Comparison of ENCODE assay signal across 8 cellular contexts in genomic region chr20:62924567-62925419, GRCh38. TPM values are rescaled to one million over a fixed set of nuclear protein-coding genes. Genes with fewer than 3 reads are reported as not detected.
DNase-seq lines count a peak whose midpoint lies in the region; ATAC-seq, FAIRE-seq and TF ChIP-seq lines count a peak whose summit lies in the region.

No MANE protein-coding gene starts in this region.

- peaks cover 80% of the 10 kb centered on the region for H3K4me1 ChIP-seq in DOHH2 (ENCODE audit: control insufficient read depth, low read length)
- peaks cover 65% of the 10 kb centered on the region for H3K4me1 ChIP-seq in Loucy (ENCODE audit: insufficient read depth, low read length, poor library complexity, severe bottlenecking)
- peaks cover 38 to 54% of the 10 kb centered on the region in 2 donors for H3K4me1 ChIP-seq in kidney (ENCODE audit: control insufficient read depth in 1 of 2, insufficient read depth in 1 of 2, low read depth in 1 of 2, low read length in 2 of 2)
- peaks cover 86% of the 10 kb centered on the region for H3K4me1 ChIP-seq in suprapubic skin

- WGBS in suprapubic skin: 11% methylated on average over 15 of the region's 15 CpGs

- peaks cover 17% of the 10 kb centered on the region for H3F3A ChIP-seq in DOHH2 (ENCODE audit: control insufficient read depth, insufficient read depth)
- peaks cover 8% of the 10 kb centered on the region; the same call in 1 of the 2 replicates for H3F3A ChIP-seq in Loucy (ENCODE audit: low read depth)

- H3K27ac ChIP-seq in DOHH2 (ENCODE audit: low read depth, low read length): peak overlapping the region; percentile 81
- H3K27ac ChIP-seq in kidney (ENCODE audit: low read depth in 2 of 2, low read length in 2 of 2): peak overlapping the region; percentile 92 to 94
- H3K27ac ChIP-seq in suprapubic skin: peak overlapping the region; percentile 98

- peak overlapping the region; percentile 88 for H3K4me3 ChIP-seq in DOHH2 (ENCODE audit: low read length)
- peak overlapping the region; percentile 86 for H3K4me3 ChIP-seq in Loucy (ENCODE audit: low read length, poor library complexity, severe bottlenecking)
- H3K4me3 ChIP-seq in kidney (ENCODE audit: low read length in 2 of 2): peak overlapping the region; percentile 86 to 87
- H3K4me3 ChIP-seq in suprapubic skin: peak overlapping the region; percentile 82

- intact Hi-C loops in kidney (cut with DNase I): no loop called here

- H3K79me2 ChIP-seq in DOHH2 (ENCODE audit: control insufficient read depth, low read length) (peaks cover 99% of the 10 kb centered on the region), Loucy (ENCODE audit: insufficient read depth, low read length) (peaks cover 99% of the 10 kb centered on the region)

- H3K9me2 ChIP-seq in DOHH2 (replicated peaks; ENCODE audit: control insufficient read depth, low read length): no peaks in the 10 kb centered on the region
- no peaks in the 10 kb centered on the region for H3K9me2 ChIP-seq in Loucy (replicated peaks; ENCODE audit: low read depth, low read length)

- H3K4me2 ChIP-seq in DOHH2 (ENCODE audit: low read length) (peak overlapping the region; percentile 78), Loucy (ENCODE audit: low read depth, low read length, poor library complexity, severe bottlenecking) (peak overlapping the region; percentile 96)

- H2AFZ ChIP-seq in Loucy (ENCODE audit: low read length): no peak overlapping the region

- H3K9ac ChIP-seq in Loucy (ENCODE audit: low read depth, low read length, poor library complexity, severe bottlenecking): peak overlapping the region; percentile 89
- H3K9ac ChIP-seq in kidney (ENCODE audit: low read length in 2 of 2): peak overlapping the region; percentile 87 to 99

- H3K9me3 ChIP-seq in DOHH2 (ENCODE audit: control insufficient read depth, insufficient read depth, low read length) (no peaks in the 10 kb centered on the region), Loucy (ENCODE audit: insufficient read depth, low read depth, low read length) (no peaks in the 10 kb centered on the region), kidney (ENCODE audit: control insufficient read depth in 1 of 2, low read length in 2 of 2) (no peaks in the 10 kb centered on the region), suprapubic skin (no peaks in the 10 kb centered on the region)

- H4K20me1 ChIP-seq in DOHH2 (ENCODE audit: control insufficient read depth, insufficient read depth, low read depth, low read length) (peaks cover 38% of the 10 kb centered on the region), Loucy (ENCODE audit: insufficient read depth, low read length, poor library complexity, severe bottlenecking) (peaks cover 89% of the 10 kb centered on the region)

- DNase-seq in amniotic epithelial cell (ENCODE audit: low read depth): peak; percentile 67
- DNase-seq in kidney: no peak
- peak in 1 of 2 donors; percentile 79 for DNase-seq in suprapubic skin (ENCODE audit: low spot score in 2 of 2)
- no peak for DNase-seq in NCI-H345 treated with DMSO at 0.1 percent for 48 hours (lab: John Stamatoyannopoulos, UW; ENCODE audit: unreplicated experiment)

- TF ChIP-seq CTCF in DOHH2 (IDR thresholded peaks at IDR 0.05; ENCODE audit: low read depth, low read length, poor library complexity, severe bottlenecking): no peak
- no peak for TF ChIP-seq CTCF in Loucy (conservative IDR thresholded peaks at IDR 0.05; ENCODE audit: low read length)
- no peak for TF ChIP-seq CTCF in kidney (IDR thresholded peaks at IDR 0.05; ENCODE audit: borderline replicate concordance, extremely low read depth, insufficient read depth)
- TF ChIP-seq CTCF in suprapubic skin (IDR thresholded peaks at IDR 0.05): no peak

- TF ChIP-seq EP300 in suprapubic skin (IDR thresholded peaks at IDR 0.05): no peak

- TF ChIP-seq POLR2A in suprapubic skin (IDR thresholded peaks at IDR 0.05): no peak

- H3K27me3 ChIP-seq in DOHH2 (ENCODE audit: control insufficient read depth, low read length) (no peaks in the 10 kb centered on the region), Loucy (ENCODE audit: insufficient read depth, low read length, poor library complexity, severe bottlenecking) (no peaks in the 10 kb centered on the region), suprapubic skin (no peaks in the 10 kb centered on the region)

- no peak for FAIRE-seq in kidney (lab: Jason Lieb, UNC)

- ATAC-seq in HG03520 (IDR thresholded peaks at IDR 0.05; ENCODE audit: unreplicated experiment): no peak
- no peak for ATAC-seq in GM18873 (IDR thresholded peaks at IDR 0.05; ENCODE audit: low FRiP score, unreplicated experiment)

- peaks cover 33% of the 10 kb centered on the region for H3K36me3 ChIP-seq in DOHH2 (ENCODE audit: control insufficient read depth, low read length)
- no peaks in the 10 kb centered on the region for H3K36me3 ChIP-seq in Loucy (ENCODE audit: insufficient read depth, low read length)
- H3K36me3 ChIP-seq in kidney (ENCODE audit: control insufficient read depth in 1 of 2, insufficient read depth in 2 of 2, low read length in 2 of 2): no peaks in the 10 kb centered on the region
- no peaks in the 10 kb centered on the region for H3K36me3 ChIP-seq in suprapubic skin

RNA-seq across cellular contexts. Expression of gene DIDO1, which starts 1.5 kb away (rescaled TPM):
- total RNA-seq in kidney (67.9 TPM), suprapubic skin (100 to 1,000 TPM in 1 of 4 donors, 10 to 100 TPM in 3; 64.6 to 143 (median 79.2) TPM)
- 23.0 TPM for polyA plus RNA-seq in kidney (ENCODE audit: insufficient read depth, low read depth, low replicate concordance)

RNA-seq across cellular contexts. Expression of gene GID8, which starts 13.2 kb away (rescaled TPM):
- total RNA-seq in kidney (37.3 TPM), suprapubic skin (10 to 100 TPM; 30.4 to 57.0 (median 45.1) TPM)
- polyA plus RNA-seq in kidney (ENCODE audit: insufficient read depth, low read depth, low replicate concordance): 16.4 TPM

RNA-seq across cellular contexts. Expression of gene SLC17A9, which starts 27.7 kb away (rescaled TPM):
- total RNA-seq in kidney (9.5 TPM), suprapubic skin (1 to 10 TPM in 1 of 4 donors, under 1 TPM in 3; 0.10 to 2.1 (median 0.66) TPM)
- 2.0 TPM for polyA plus RNA-seq in kidney (ENCODE audit: insufficient read depth, low read depth, low replicate concordance)
